ENCODE assay signal across 10 cellular contexts in the genomic region with DNA sequence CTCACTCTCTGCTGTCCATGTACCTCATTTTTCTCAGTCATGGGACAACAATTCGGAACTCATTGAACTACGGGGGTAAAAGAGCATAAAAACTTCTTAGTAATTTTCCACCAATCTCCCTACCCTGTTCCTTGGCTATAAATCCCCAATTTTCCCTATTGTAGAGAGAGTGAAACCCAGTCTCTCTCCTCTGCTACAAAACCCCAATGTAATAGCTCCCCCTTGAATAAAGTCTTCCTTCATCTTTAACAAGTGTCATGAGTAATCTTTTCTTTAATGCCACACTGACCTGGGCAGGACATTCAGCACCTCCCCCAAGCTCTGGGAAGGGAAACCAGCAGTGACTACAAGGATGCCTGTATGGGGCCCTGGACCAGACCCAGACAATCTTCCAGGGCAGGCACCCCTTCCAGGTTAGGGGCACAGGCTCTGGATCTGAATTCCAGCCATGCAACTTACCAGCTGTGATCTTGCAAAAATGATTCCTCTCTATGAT. TPM values are rescaled to one million over a fixed set of nuclear protein-coding genes. Genes with fewer than 3 reads are reported as not detected.
DNase-seq lines count a peak whose midpoint lies in the region; ATAC-seq, FAIRE-seq and TF ChIP-seq lines count a peak whose summit lies in the region.
"Had no signal": no experiment of that assay in that cellular context is flagged by ENCODE, and none has a peak within 500 bp of the region (broad histone marks: within the 10 kb centered on the region; RNA-seq: fewer than 3 reads in every experiment).

No MANE protein-coding gene starts in this region.

- TF ChIP-seq CTCF in astrocyte (IDR thresholded peaks at IDR 0.05; ENCODE audit: insufficient read depth, low read depth, low read length), result no peak

- H3K27ac Mint-ChIP-seq in T-helper 2 cell treated with Interferon-gamma antibody and Interleukin-4, amounts not matched to agents 5 μg/mL and 100 μg/mL, for 36 hours, result peak overlapping the region; percentile 97
- peak overlapping the region; percentile 92 for H3K27ac Mint-ChIP-seq in astrocyte (ENCODE audit: unreplicated experiment)

- H3K4me3 Mint-ChIP-seq in T-helper 2 cell treated with Interferon-gamma antibody and Interleukin-4, amounts not matched to agents 5 μg/mL and 100 μg/mL, for 36 hours, result peak overlapping the region; percentile 84
- peak overlapping the region; percentile 58 for H3K4me3 Mint-ChIP-seq in astrocyte (ENCODE audit: unreplicated experiment)

- ATAC-seq in HG03139 (IDR thresholded peaks at IDR 0.05; ENCODE audit: unreplicated experiment), result no peak

- peaks cover 6% of the 10 kb centered on the region for H3K36me3 Mint-ChIP-seq in T-helper 2 cell treated with Interferon-gamma antibody and Interleukin-4, amounts not matched to agents 5 μg/mL and 100 μg/mL, for 36 hours (ENCODE audit: low read depth)
- peaks cover 3% of the 10 kb centered on the region for H3K36me3 Mint-ChIP-seq in astrocyte (ENCODE audit: low read depth, unreplicated experiment)

- no peak for FAIRE-seq in astrocyte (lab: Jason Lieb, UNC)

- H2AFZ ChIP-seq in astrocyte (ENCODE audit: low read depth, low read length), result peak overlapping the region; percentile 62

- peaks cover 45% of the 10 kb centered on the region for H3K4me1 Mint-ChIP-seq in T-helper 2 cell treated with Interferon-gamma antibody and Interleukin-4, amounts not matched to agents 5 μg/mL and 100 μg/mL, for 36 hours (ENCODE audit: low read depth)
- H3K4me1 Mint-ChIP-seq in astrocyte (ENCODE audit: low read depth, unreplicated experiment), result peaks cover 12% of the 10 kb centered on the region

- H3K36me3 ChIP-seq in astrocyte (ENCODE audit: insufficient read depth, low read length) (no peaks in the 10 kb centered on the region), mesodermal cell (ENCODE audit: control insufficient read depth, insufficient read depth, low read length) (no peaks in the 10 kb centered on the region)
- H3K36me3 ChIP-seq: cardiac muscle cell had no signal

- H3K79me2 ChIP-seq in astrocyte (ENCODE audit: insufficient read depth, low read length), result no peaks in the 10 kb centered on the region

- no peaks in the 10 kb centered on the region for H4K20me1 ChIP-seq in astrocyte (ENCODE audit: insufficient read depth, low read length)

- H3K9me3 ChIP-seq in astrocyte (ENCODE audit: insufficient read depth, low read depth, low read length) (no peaks in the 10 kb centered on the region), mesodermal cell (ENCODE audit: control insufficient read depth, low read length) (no peaks in the 10 kb centered on the region)

- H3K27me3 ChIP-seq in astrocyte (ENCODE audit: insufficient read depth, low read length), result no peaks in the 10 kb centered on the region
- H3K27me3 ChIP-seq: cardiac muscle cell had no signal

- peaks cover 10% of the 10 kb centered on the region for H3K9me3 Mint-ChIP-seq in T-helper 2 cell treated with Interferon-gamma antibody and Interleukin-4, amounts not matched to agents 5 μg/mL and 100 μg/mL, for 36 hours
- peaks cover 3% of the 10 kb centered on the region for H3K9me3 Mint-ChIP-seq in astrocyte (ENCODE audit: unreplicated experiment)

- H3K4me2 ChIP-seq in astrocyte (ENCODE audit: low read length), result peak overlapping the region; percentile 83

- H3K4me3 ChIP-seq in astrocyte (ENCODE audit: insufficient read depth, low read depth, low read length) (peak overlapping the region; percentile 36), mesodermal cell (ENCODE audit: extremely low read depth, insufficient read depth, low read length, poor library complexity, severe bottlenecking) (no peak overlapping the region)
- H3K4me3 ChIP-seq: cardiac muscle cell had no signal

- H3K27ac ChIP-seq in astrocyte (ENCODE audit: low read depth, low read length), result peak overlapping the region; percentile 7
- H3K27ac ChIP-seq in mesodermal cell (ENCODE audit: low read depth, low read length, severe bottlenecking), result peak overlapping the region; percentile 71
- H3K27ac ChIP-seq: cardiac muscle cell had no signal

- no peaks in the 10 kb centered on the region for H3K27me3 Mint-ChIP-seq in T-helper 2 cell treated with Interferon-gamma antibody and Interleukin-4, amounts not matched to agents 5 μg/mL and 100 μg/mL, for 36 hours (ENCODE audit: low read depth)
- peaks cover 4% of the 10 kb centered on the region for H3K27me3 Mint-ChIP-seq in astrocyte (ENCODE audit: low read depth, unreplicated experiment)

- no peak for DNase-seq in T-helper 2 cell treated with Interferon-gamma antibody and Interleukin-4, amounts not matched to agents 5 μg/mL and 100 μg/mL, for 36 hours (ENCODE audit: low spot score)
- DNase-seq in T-helper 2 cell (no peak), HT1080 (ENCODE audit: low read depth) (peak; percentile 89), astrocyte (ENCODE audit: low read depth) (no peak), NCI-H2081 (lab: John Stamatoyannopoulos, UW) (no peak)
- no peak for DNase-seq in stimulated activated CD4-positive, alpha-beta T cell treated with anti-CD3 and anti-CD28 coated beads, Interleukin-2, amount 100 ng/mL, for 48 hours

- WGBS in mesodermal cell (ENCODE audit: insufficient coverage in 2 of 2), 2 experiments, result 100% methylated on average over 2 of the region's 2 CpGs; no CpG with 5 or more reads in 1 of the 2 experiments

- peak overlapping the region; percentile 35 for H3K9ac ChIP-seq in astrocyte (ENCODE audit: low read length)

- H3K4me1 ChIP-seq in astrocyte (ENCODE audit: insufficient read depth, low read length) (peaks cover 12% of the 10 kb centered on the region), mesodermal cell (ENCODE audit: control insufficient read depth, insufficient read depth, low read length, poor library complexity, severe bottlenecking) (no peaks in the 10 kb centered on the region)

RNA-seq across cellular contexts. Expression of a gene that starts 10.2 kb away (rescaled TPM):
- total RNA-seq in HT1080 (2014; rRNA removed; shearing (Covaris generic)), result 78.2 and 312 TPM in 2 replicates
- 402 and 484 TPM in 2 replicates for polyA plus RNA-seq in HT1080 (2015; cell fraction: cytosol; rRNA removed)
- 465 and 478 TPM in 2 replicates for polyA plus RNA-seq in HT1080 (2015; cell fraction: nucleus; rRNA removed)
- 767 and 795 TPM in 2 replicates for total RNA-seq in astrocyte
- 985 TPM for polyA plus RNA-seq in mesodermal cell (2013, experiment 1 of 2)
- polyA plus RNA-seq in mesodermal cell (2013, experiment 2 of 2), result 970 TPM

RNA-seq across cellular contexts. Expression of a gene that starts 33.7 kb away (rescaled TPM):
- not detected in 2 replicates for total RNA-seq in HT1080 (2014; rRNA removed; shearing (Covaris generic))
- polyA plus RNA-seq in HT1080 (2015; cell fraction: cytosol; rRNA removed), result not detected in 2 replicates
- polyA plus RNA-seq in HT1080 (2015; cell fraction: nucleus; rRNA removed), result not detected in 2 replicates
- not detected in 2 replicates for total RNA-seq in astrocyte
- not detected for polyA plus RNA-seq in mesodermal cell (2013, experiment 1 of 2)
- not detected for polyA plus RNA-seq in mesodermal cell (2013, experiment 2 of 2)
- total RNA-seq: cardiac muscle cell had no signal
- polyA plus RNA-seq: BJ, cardiac muscle cell had no signal

RNA-seq across cellular contexts. Expression of a gene that starts 54.1 kb away (rescaled TPM):
- total RNA-seq in HT1080 (2014; rRNA removed; shearing (Covaris generic)), result 0.72 and 1.6 TPM in 2 replicates
- 1.9 and 2.4 TPM in 2 replicates for polyA plus RNA-seq in HT1080 (2015; cell fraction: cytosol; rRNA removed)
- 0.49 and 2.1 TPM in 2 replicates for polyA plus RNA-seq in HT1080 (2015; cell fraction: nucleus; rRNA removed)
- total RNA-seq in astrocyte, result 21.4 and 28.3 TPM in 2 replicates
- 0.37 TPM for polyA plus RNA-seq in mesodermal cell (2013, experiment 1 of 2)
- polyA plus RNA-seq in mesodermal cell (2013, experiment 2 of 2), result not detected
- total RNA-seq: cardiac muscle cell had no signal

RNA-seq across cellular contexts. Expression of a gene that starts 56.0 kb away (rescaled TPM):
- total RNA-seq in HT1080 (2014; rRNA removed; shearing (Covaris generic)), result 0.10 TPM in 1 of 2 replicates, not detected in the other
- 0.05 TPM in 1 of 2 replicates, not detected in the other for polyA plus RNA-seq in HT1080 (2015; cell fraction: cytosol; rRNA removed)
- 0.08 and 0.38 TPM in 2 replicates for polyA plus RNA-seq in HT1080 (2015; cell fraction: nucleus; rRNA removed)
- 0.46 and 0.52 TPM in 2 replicates for total RNA-seq in astrocyte
- 0.77 TPM for polyA plus RNA-seq in mesodermal cell (2013, experiment 1 of 2)
- 0.51 TPM for polyA plus RNA-seq in mesodermal cell (2013, experiment 2 of 2)
